In the genomic region with DNA sequence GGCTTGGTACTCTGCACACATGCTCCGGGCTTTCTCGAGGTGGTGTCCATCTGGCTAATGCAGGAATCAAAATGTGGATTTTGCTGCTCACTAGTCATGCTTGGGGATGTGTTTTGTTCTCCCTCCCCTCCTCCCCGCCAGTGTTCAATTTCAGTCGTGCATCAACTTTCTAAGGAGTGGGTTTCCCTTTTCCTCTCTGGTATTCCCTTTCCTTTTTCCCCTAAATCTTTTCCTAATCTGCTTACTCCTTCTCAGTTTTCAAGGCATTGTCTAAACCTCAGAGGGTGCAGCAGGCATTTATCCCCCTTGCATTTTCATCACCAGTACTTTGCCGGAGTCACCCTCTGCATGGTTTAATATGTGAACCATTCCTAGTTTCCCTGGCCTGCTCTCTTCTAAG, we compare ENCODE assay signal across 28 cellular contexts.
"Had no signal": no experiment of that assay in that cellular context is flagged by ENCODE, and none has a peak within 500 bp of the region (broad histone marks: within the 10 kb centered on the region; RNA-seq: fewer than 3 reads in every experiment).

No MANE protein-coding gene starts in this region.

- H3K36me3 Mint-ChIP-seq: natural killer cell had no signal

- H3K9me3 Mint-ChIP-seq: effector memory CD8-positive, alpha-beta T cell; immature natural killer cell; natural killer cell; stimulated activated memory B cell treated with anti-CD40 and anti-IgM and Interleukin-4, amounts not matched to agents 10 μg/mL and 1 μg/mL and 100 μg/mL, for 72 hours; type B pancreatic cell had no signal

- ATAC-seq: effector memory CD8-positive, alpha-beta T cell; left colon; left ventricle myocardium superior; lower lobe of right lung; natural killer cell; psoas muscle; right cardiac atrium; stimulated activated memory B cell treated with anti-CD40 and anti-IgM and Interleukin-4, amounts not matched to agents 10 μg/mL and 1 μg/mL and 100 μg/mL, for 72 hours; stimulated activated naive CD8-positive, alpha-beta T cell treated with anti-CD3 and anti-CD28 coated beads, Interleukin-15, Interleukin-2, amounts not matched to agents 100 U/mL and 50 U/mL, for 24 hours had no signal

- H3K4me1 ChIP-seq: lower lobe of right lung, psoas muscle, spleen, testis, tibial artery had no signal

- FAIRE-seq: endometrium had no signal

- H3K27ac ChIP-seq: coronary artery, esophagus squamous epithelium, lower lobe of right lung, ovary, psoas muscle, skin epidermis, spleen, testis, tibial artery had no signal

- H3K27me3 Mint-ChIP-seq: effector memory CD8-positive, alpha-beta T cell; stimulated activated memory B cell treated with anti-CD40 and anti-IgM and Interleukin-4, amounts not matched to agents 10 μg/mL and 1 μg/mL and 100 μg/mL, for 72 hours; type B pancreatic cell had no signal

- H3K9me3 ChIP-seq: esophagus squamous epithelium, lower lobe of right lung, ovary, psoas muscle, spleen, testis, tibial artery had no signal

- H3K36me3 ChIP-seq: esophagus squamous epithelium, lower lobe of right lung, ovary, tibial artery had no signal

- H3K27me3 ChIP-seq: esophagus squamous epithelium, ovary, spleen, testis, tibial artery had no signal

- H3K4me1 Mint-ChIP-seq: immature natural killer cell; natural killer cell; stimulated activated memory B cell treated with anti-CD40 and anti-IgM and Interleukin-4, amounts not matched to agents 10 μg/mL and 1 μg/mL and 100 μg/mL, for 72 hours had no signal

- H3K4me3 Mint-ChIP-seq: effector memory CD8-positive, alpha-beta T cell; immature natural killer cell; natural killer cell; stimulated activated memory B cell treated with anti-CD40 and anti-IgM and Interleukin-4, amounts not matched to agents 10 μg/mL and 1 μg/mL and 100 μg/mL, for 72 hours; type B pancreatic cell had no signal

- H3K27ac Mint-ChIP-seq: effector memory CD8-positive, alpha-beta T cell; natural killer cell; stimulated activated memory B cell treated with anti-CD40 and anti-IgM and Interleukin-4, amounts not matched to agents 10 μg/mL and 1 μg/mL and 100 μg/mL, for 72 hours; type B pancreatic cell had no signal

- DNase-seq: effector memory CD8-positive, alpha-beta T cell; erythroblast; esophagus squamous epithelium; foreskin melanocyte; hypothalamus; immature natural killer cell; islet precursor cell; kidney glomerular epithelial cell; left colon; left ventricle myocardium superior; lower lobe of right lung; natural killer cell; occipital lobe; ovary; posterior cingulate gyrus; psoas muscle; right cardiac atrium; spleen; stimulated activated CD4-positive, alpha-beta T cell treated with anti-CD3 and anti-CD28 coated beads, Interleukin-4, amount 100 ng/mL, for 4 hours; stimulated activated naive CD8-positive, alpha-beta T cell treated with anti-CD3 and anti-CD28 coated beads, Interleukin-15, Interleukin-2, amounts not matched to agents 100 U/mL and 50 U/mL, for 24 hours; substantia nigra; testis; tibial artery had no signal

- H3K4me3 ChIP-seq: coronary artery, esophagus squamous epithelium, lower lobe of right lung, ovary, psoas muscle, skin epidermis, spleen, testis, tibial artery had no signal
